8 cellular contexts compared by ENCODE assay signal in genomic region chr7:7640221-7641128, GRCh38. TPM values are rescaled to one million over a fixed set of nuclear protein-coding genes. Genes with fewer than 3 reads are reported as not detected.
DNase-seq lines count a peak whose midpoint lies in the region; ATAC-seq and TF ChIP-seq lines count a peak whose summit lies in the region.

Gene UMAD1, plus strand, starts transcription at chr7:7640752. Its CDS starts 32,620 bp downstream, at chr7:7673372.

- no peaks in the 10 kb centered on the region for H3K9me3 ChIP-seq in Karpas-422 (ENCODE audit: low read length)
- H3K9me3 ChIP-seq in esophagus squamous epithelium = no peaks in the 10 kb centered on the region

- H3K27me3 ChIP-seq in Karpas-422 (ENCODE audit: low read length) (no peaks in the 10 kb centered on the region), esophagus squamous epithelium (no peaks in the 10 kb centered on the region)

- H3K27ac ChIP-seq in Karpas-422 (ENCODE audit: low read length) = peak within 1 kb of the TSS; percentile 59
- H3K27ac ChIP-seq in esophagus squamous epithelium = peak within 1 kb of the TSS; percentile 93 to 98 (median 94)

- peak within 1 kb of the TSS; percentile 96 for H2AFZ ChIP-seq in Karpas-422 (ENCODE audit: low read length)

- H3K36me3 ChIP-seq in Karpas-422 (ENCODE audit: insufficient read depth, low read length) (peaks cover 18% of the 10 kb centered on the region; the same call in 1 of the 2 replicates), esophagus squamous epithelium (peaks cover 0 to 19% (median 0%) of the 10 kb centered on the region in 3 donors)

- TF ChIP-seq CTCF in esophagus squamous epithelium (IDR thresholded peaks at IDR 0.05) = no peak

- intact Hi-C loops in esophagus squamous epithelium (cut with DNase I) = no loop called here

- no peaks in the 10 kb centered on the region for H4K20me1 ChIP-seq in Karpas-422 (ENCODE audit: insufficient read depth, low read depth, low read length)

- peak; percentile 95 for ATAC-seq in GM21825 (IDR thresholded peaks at IDR 0.05; ENCODE audit: unreplicated experiment)

- peak within 1 kb of the TSS; percentile 82 for H3K9ac ChIP-seq in Karpas-422 (ENCODE audit: low read length)

- H3K9me2 ChIP-seq in Karpas-422 (replicated peaks; ENCODE audit: insufficient read depth, low read length) = no peaks in the 10 kb centered on the region

- H3K4me1 ChIP-seq in Karpas-422 (ENCODE audit: low read length) (peaks cover 26% of the 10 kb centered on the region), esophagus squamous epithelium (peaks cover 7 to 26% (median 14%) of the 10 kb centered on the region in 3 donors)

- peak within 1 kb of the TSS; percentile 85 for H3K4me2 ChIP-seq in Karpas-422 (ENCODE audit: low read depth, low read length, poor library complexity, severe bottlenecking)

- DNase-seq in DMS79 treated with DMSO at 0.1 percent for 48 hours (lab: John Stamatoyannopoulos, UW) (peak; percentile 99), Karpas-422 (peak; percentile 99), RKO (ENCODE audit: low spot score) (peak; percentile 99), activated T-helper 1 cell treated with Interleukin-2 at 50 U/mL for 16 hours (ENCODE audit: low read depth) (peak; percentile 96), esophagus squamous epithelium (lab: John Stamatoyannopoulos, UW) (peak; percentile 91), myocyte (ENCODE audit: low read depth) (peak; percentile 100)
- DNase-seq in stimulated activated CD8-positive, alpha-beta memory T cell treated with anti-CD3 and anti-CD28 coated beads, Interleukin-7, amount 100 ng/mL, for 48 hours (ENCODE audit: extremely low read depth in 1 of 2, low read depth in 1 of 2) = peak; percentile 92 to 98

- peaks cover 55% of the 10 kb centered on the region for H3K79me2 ChIP-seq in Karpas-422 (ENCODE audit: low read length)

- 0 to 1% methylated on average over 37 to 40 of the region's 68 CpGs for WGBS in esophagus squamous epithelium, 2 donors

- TF ChIP-seq POLR2A in esophagus squamous epithelium (IDR thresholded peaks at IDR 0.05) = peak in 3 of 4 donors; percentile 45 to 83 (median 65)

- H3K4me3 ChIP-seq in Karpas-422 (ENCODE audit: low read length) = peak within 1 kb of the TSS; percentile 78
- peak within 1 kb of the TSS; percentile 55 to 94 (median 84) for H3K4me3 ChIP-seq in esophagus squamous epithelium

RNA-seq across cellular contexts. Expression of gene UMAD1, which starts in this region (rescaled TPM):
- 5.6 and 15.2 TPM in 2 replicates for total RNA-seq in Karpas-422 (2014; rRNA removed; shearing (Covaris generic); ENCODE audit: low replicate concordance)
- total RNA-seq in esophagus squamous epithelium = 1 to 10 TPM; 2.5 to 7.6 (median 6.3) TPM
- 15.5 and 17.5 TPM in 2 replicates for total RNA-seq in myocyte
- polyA plus RNA-seq in myocyte (2012) = 7.3 TPM

Comparison
In these comparisons a context has a peak if more than half of its experiments do, and no peak if none do; other contexts are left out.
1. Peak in every context shown above with its lines: DNase-seq, ATAC-seq, H3K4me3 ChIP-seq and H3K27ac ChIP-seq.